In the genomic region with DNA sequence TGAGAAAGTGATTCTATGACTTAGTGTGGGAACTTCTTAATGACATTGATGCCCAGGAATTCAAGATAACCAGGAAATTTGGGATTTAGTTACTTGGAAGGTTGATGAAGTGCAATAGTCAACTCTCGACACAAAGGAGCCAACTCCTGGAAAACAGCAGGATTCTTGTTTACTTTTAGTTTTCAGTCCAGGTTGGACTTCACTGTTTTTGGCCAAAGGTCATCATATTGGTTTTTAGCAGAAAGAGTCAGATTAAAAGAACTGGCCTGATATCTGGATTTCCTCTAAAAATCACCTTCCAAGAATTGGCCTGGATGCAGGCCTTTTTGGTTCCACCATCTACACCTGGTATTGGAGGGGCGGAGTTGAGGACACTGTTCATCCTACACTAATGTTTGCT, we compare ENCODE assay signal across 1 cellular context.
TF ChIP-seq lines count a peak whose summit lies in the region.

No MANE protein-coding gene starts in this region.

TF ChIP-seq in HepG2, 621 proteins besides CTCF, POLR2A, EP300 and RAD21 (continues in another document):
- TF ChIP-seq ZNF607 (CRISPR knock-in tag; IDR thresholded peaks at IDR 0.05; ENCODE audit: borderline replicate concordance), result no peak
- TF ChIP-seq, protein P1, sequence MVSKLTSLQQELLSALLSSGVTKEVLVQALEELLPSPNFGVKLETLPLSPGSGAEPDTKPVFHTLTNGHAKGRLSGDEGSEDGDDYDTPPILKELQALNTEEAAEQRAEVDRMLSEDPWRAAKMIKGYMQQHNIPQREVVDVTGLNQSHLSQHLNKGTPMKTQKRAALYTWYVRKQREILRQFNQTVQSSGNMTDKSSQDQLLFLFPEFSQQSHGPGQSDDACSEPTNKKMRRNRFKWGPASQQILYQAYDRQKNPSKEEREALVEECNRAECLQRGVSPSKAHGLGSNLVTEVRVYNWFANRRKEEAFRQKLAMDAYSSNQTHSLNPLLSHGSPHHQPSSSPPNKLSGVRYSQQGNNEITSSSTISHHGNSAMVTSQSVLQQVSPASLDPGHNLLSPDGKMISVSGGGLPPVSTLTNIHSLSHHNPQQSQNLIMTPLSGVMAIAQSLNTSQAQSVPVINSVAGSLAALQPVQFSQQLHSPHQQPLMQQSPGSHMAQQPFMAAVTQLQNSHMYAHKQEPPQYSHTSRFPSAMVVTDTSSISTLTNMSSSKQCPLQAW (CRISPR knock-in tag; IDR thresholded peaks at IDR 0.05), result no peak
- no peak for TF ChIP-seq FOXA1 (IDR thresholded peaks at IDR 0.05)
- TF ChIP-seq FOXA1 (CRISPR knock-in tag; IDR thresholded peaks at IDR 0.05), result peak; percentile 43; the same call in 1 of the 2 replicates
- TF ChIP-seq ZNF430 (CRISPR knock-in tag; IDR thresholded peaks at IDR 0.05), result no peak
- TF ChIP-seq EHMT2 (IDR thresholded peaks at IDR 0.05; ENCODE audit: borderline replicate concordance, low read depth, low read length), result no peak
- TF ChIP-seq THAP9 (CRISPR knock-in tag; IDR thresholded peaks at IDR 0.05; ENCODE audit: borderline replicate concordance), result no peak
- TF ChIP-seq MEF2D (CRISPR knock-in tag; IDR thresholded peaks at IDR 0.05), result no peak
- TF ChIP-seq ZBTB43 (CRISPR knock-in tag; conservative IDR thresholded peaks at IDR 0.05), result no peak
- TF ChIP-seq HNF4G (IDR thresholded peaks at IDR 0.05; ENCODE audit: borderline replicate concordance, low read depth, low read length), result peak; percentile 46; the same call in 1 of the 2 replicates
- no peak for TF ChIP-seq HNF4G (CRISPR knock-in tag; IDR thresholded peaks at IDR 0.05; ENCODE audit: borderline replicate concordance, low read depth)
- TF ChIP-seq SOX13 (IDR thresholded peaks at IDR 0.05), result no peak
- 0 out of 4 replicates have a peak, but pooled peaks of 1 of the 2 experiments have one; percentile 8 for TF ChIP-seq SOX13 (CRISPR knock-in tag; conservative IDR thresholded peaks at IDR 0.05 in 1 of 2, IDR thresholded peaks at IDR 0.05 in 1 of 2)
- TF ChIP-seq, protein P2, sequence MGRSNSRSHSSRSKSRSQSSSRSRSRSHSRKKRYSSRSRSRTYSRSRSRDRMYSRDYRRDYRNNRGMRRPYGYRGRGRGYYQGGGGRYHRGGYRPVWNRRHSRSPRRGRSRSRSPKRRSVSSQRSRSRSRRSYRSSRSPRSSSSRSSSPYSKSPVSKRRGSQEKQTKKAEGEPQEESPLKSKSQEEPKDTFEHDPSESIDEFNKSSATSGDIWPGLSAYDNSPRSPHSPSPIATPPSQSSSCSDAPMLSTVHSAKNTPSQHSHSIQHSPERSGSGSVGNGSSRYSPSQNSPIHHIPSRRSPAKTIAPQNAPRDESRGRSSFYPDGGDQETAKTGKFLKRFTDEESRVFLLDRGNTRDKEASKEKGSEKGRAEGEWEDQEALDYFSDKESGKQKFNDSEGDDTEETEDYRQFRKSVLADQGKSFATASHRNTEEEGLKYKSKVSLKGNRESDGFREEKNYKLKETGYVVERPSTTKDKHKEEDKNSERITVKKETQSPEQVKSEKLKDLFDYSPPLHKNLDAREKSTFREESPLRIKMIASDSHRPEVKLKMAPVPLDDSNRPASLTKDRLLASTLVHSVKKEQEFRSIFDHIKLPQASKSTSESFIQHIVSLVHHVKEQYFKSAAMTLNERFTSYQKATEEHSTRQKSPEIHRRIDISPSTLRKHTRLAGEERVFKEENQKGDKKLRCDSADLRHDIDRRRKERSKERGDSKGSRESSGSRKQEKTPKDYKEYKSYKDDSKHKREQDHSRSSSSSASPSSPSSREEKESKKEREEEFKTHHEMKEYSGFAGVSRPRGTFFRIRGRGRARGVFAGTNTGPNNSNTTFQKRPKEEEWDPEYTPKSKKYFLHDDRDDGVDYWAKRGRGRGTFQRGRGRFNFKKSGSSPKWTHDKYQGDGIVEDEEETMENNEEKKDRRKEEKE (IDR thresholded peaks at IDR 0.05), result no peak
- TF ChIP-seq KIAA2018 (CRISPR knock-in tag; IDR thresholded peaks at IDR 0.05; ENCODE audit: borderline replicate concordance), result no peak
- no peak for TF ChIP-seq NBN (conservative IDR thresholded peaks at IDR 0.05)
- TF ChIP-seq TSC22D2 (CRISPR knock-in tag; IDR thresholded peaks at IDR 0.05; ENCODE audit: borderline replicate concordance), result no peak
- TF ChIP-seq ZNF292 (CRISPR knock-in tag; IDR thresholded peaks at IDR 0.05; ENCODE audit: borderline replicate concordance, low read depth), result no peak
- TF ChIP-seq PAXIP1 (CRISPR knock-in tag; conservative IDR thresholded peaks at IDR 0.05), result peak; percentile 24; the same call in 1 of the 2 replicates
- peak; percentile 19; the same call in 1 of the 2 replicates for TF ChIP-seq RXRB (CRISPR knock-in tag; IDR thresholded peaks at IDR 0.05; ENCODE audit: borderline replicate concordance)
- no peak for TF ChIP-seq HMGA1 (CRISPR knock-in tag; conservative IDR thresholded peaks at IDR 0.05)
- TF ChIP-seq RARA (CRISPR knock-in tag; IDR thresholded peaks at IDR 0.05), result peak; percentile 48; the same call in 1 of the 2 replicates
- no peak for TF ChIP-seq ZBTB3 (CRISPR knock-in tag; IDR thresholded peaks at IDR 0.05; ENCODE audit: borderline replicate concordance, low read depth)
- TF ChIP-seq REL (CRISPR knock-in tag; conservative IDR thresholded peaks at IDR 0.05), result no peak
- no peak for TF ChIP-seq ZNF564 (CRISPR knock-in tag; IDR thresholded peaks at IDR 0.05)
- peak; percentile 59 for TF ChIP-seq HNF4A (CRISPR knock-in tag; IDR thresholded peaks at IDR 0.05)
- TF ChIP-seq, protein P3, sequence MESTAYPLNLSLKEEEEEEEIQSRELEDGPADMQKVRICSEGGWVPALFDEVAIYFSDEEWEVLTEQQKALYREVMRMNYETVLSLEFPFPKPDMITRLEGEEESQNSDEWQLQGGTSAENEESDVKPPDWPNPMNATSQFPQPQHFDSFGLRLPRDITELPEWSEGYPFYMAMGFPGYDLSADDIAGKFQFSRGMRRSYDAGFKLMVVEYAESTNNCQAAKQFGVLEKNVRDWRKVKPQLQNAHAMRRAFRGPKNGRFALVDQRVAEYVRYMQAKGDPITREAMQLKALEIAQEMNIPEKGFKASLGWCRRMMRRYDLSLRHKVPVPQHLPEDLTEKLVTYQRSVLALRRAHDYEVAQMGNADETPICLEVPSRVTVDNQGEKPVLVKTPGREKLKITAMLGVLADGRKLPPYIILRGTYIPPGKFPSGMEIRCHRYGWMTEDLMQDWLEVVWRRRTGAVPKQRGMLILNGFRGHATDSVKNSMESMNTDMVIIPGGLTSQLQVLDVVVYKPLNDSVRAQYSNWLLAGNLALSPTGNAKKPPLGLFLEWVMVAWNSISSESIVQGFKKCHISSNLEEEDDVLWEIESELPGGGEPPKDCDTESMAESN (CRISPR knock-in tag; conservative IDR thresholded peaks at IDR 0.05), result no peak
- no peak for TF ChIP-seq POLR2AphosphoS2 (IDR thresholded peaks at IDR 0.05; ENCODE audit: low read depth, low read length)
- no peak for TF ChIP-seq CEBPB (IDR thresholded peaks at IDR 0.05; ENCODE audit: borderline replicate concordance, low read depth, low read length)
- TF ChIP-seq TOPORS (CRISPR knock-in tag; IDR thresholded peaks at IDR 0.05), result no peak
- TF ChIP-seq ZNF441 (CRISPR knock-in tag; IDR thresholded peaks at IDR 0.05; ENCODE audit: borderline replicate concordance), result peak; percentile 38; the same call in 1 of the 2 replicates
- no peak for TF ChIP-seq ISL2 (CRISPR knock-in tag; IDR thresholded peaks at IDR 0.05)
- TF ChIP-seq NPAS2 (CRISPR knock-in tag; IDR thresholded peaks at IDR 0.05; ENCODE audit: borderline replicate concordance), result no peak
- peak; percentile 91 for TF ChIP-seq BCL6 (CRISPR knock-in tag; IDR thresholded peaks at IDR 0.05)
- TF ChIP-seq SMAD3 (CRISPR knock-in tag; IDR thresholded peaks at IDR 0.05), result no peak
- no peak for TF ChIP-seq PLRG1 (conservative IDR thresholded peaks at IDR 0.05)
